Comparison of ENCODE assay signal across 2 cellular contexts in the genomic region with DNA sequence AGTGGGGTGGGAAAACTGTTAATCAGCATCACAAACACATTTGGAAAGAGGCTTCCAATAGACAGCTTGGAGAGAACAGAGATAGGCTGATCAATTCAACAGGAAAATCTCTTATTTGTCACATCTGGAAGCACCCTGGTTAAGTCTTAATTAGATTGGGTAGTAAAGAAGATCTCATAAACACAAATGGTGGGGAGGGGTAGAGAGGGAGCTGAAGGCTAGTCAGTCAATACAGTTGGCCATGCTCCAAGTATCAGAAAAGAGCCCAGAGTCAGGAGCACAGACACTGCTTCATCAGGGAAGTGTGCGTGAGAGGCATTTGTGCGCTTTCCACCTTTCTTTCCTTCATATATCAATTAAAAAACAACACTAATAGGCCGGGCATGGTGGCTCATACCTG.
TF ChIP-seq lines count a peak whose summit lies in the region.

No MANE protein-coding gene starts in this region.

TF ChIP-seq in SK-N-SH, 30 proteins besides CTCF, POLR2A, EP300 and RAD21:
- TF ChIP-seq ZBTB33 (IDR thresholded peaks at IDR 0.05; ENCODE audit: borderline replicate concordance, low read depth) (no peak), POLR2AphosphoS5 (IDR thresholded peaks at IDR 0.05; ENCODE audit: low read depth, low read length) (no peak), SMC3 (IDR thresholded peaks at IDR 0.05; ENCODE audit: low read depth, low read length) (no peak), ELF1 (IDR thresholded peaks at IDR 0.05) (no peak), FOXJ3 (CRISPR knock-in tag; IDR thresholded peaks at IDR 0.05) (no peak), FOSL2 (IDR thresholded peaks at IDR 0.05; ENCODE audit: borderline replicate concordance, low read depth) (no peak), MEF2A (IDR thresholded peaks at IDR 0.05; ENCODE audit: borderline replicate concordance, low read depth) (no peak), GABPA (IDR thresholded peaks at IDR 0.05; ENCODE audit: low read depth) (no peak), YY1 (IDR thresholded peaks at IDR 0.05; ENCODE audit: low read depth) (no peak), GATA2 (CRISPR knock-in tag; IDR thresholded peaks at IDR 0.05) (no peak), SIN3A (IDR thresholded peaks at IDR 0.05; ENCODE audit: borderline replicate concordance, low read depth, low read length) (no peak), NFIC (IDR thresholded peaks at IDR 0.05; ENCODE audit: borderline replicate concordance) (no peak), JUND (IDR thresholded peaks at IDR 0.05) (no peak), TCF12 (IDR thresholded peaks at IDR 0.05) (no peak), RFX5 (IDR thresholded peaks at IDR 0.05; ENCODE audit: low read length) (no peak), USF2 (IDR thresholded peaks at IDR 0.05; ENCODE audit: borderline replicate concordance, low read depth, low read length) (no peak), MXI1 (IDR thresholded peaks at IDR 0.05; ENCODE audit: low read depth, low read length) (no peak)
- TF ChIP-seq, protein P1, sequence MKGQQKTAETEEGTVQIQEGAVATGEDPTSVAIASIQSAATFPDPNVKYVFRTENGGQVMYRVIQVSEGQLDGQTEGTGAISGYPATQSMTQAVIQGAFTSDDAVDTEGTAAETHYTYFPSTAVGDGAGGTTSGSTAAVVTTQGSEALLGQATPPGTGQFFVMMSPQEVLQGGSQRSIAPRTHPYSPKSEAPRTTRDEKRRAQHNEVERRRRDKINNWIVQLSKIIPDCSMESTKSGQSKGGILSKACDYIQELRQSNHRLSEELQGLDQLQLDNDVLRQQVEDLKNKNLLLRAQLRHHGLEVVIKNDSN (IDR thresholded peaks at IDR 0.05; ENCODE audit: borderline replicate concordance, low read depth): no peak

TF ChIP-seq in SK-N-SH treated with all-trans-retinoic acid at 6 μM for 48 hours, 23 proteins besides CTCF, POLR2A, EP300 and RAD21 (continued from another document):
- TF ChIP-seq, protein P2, sequence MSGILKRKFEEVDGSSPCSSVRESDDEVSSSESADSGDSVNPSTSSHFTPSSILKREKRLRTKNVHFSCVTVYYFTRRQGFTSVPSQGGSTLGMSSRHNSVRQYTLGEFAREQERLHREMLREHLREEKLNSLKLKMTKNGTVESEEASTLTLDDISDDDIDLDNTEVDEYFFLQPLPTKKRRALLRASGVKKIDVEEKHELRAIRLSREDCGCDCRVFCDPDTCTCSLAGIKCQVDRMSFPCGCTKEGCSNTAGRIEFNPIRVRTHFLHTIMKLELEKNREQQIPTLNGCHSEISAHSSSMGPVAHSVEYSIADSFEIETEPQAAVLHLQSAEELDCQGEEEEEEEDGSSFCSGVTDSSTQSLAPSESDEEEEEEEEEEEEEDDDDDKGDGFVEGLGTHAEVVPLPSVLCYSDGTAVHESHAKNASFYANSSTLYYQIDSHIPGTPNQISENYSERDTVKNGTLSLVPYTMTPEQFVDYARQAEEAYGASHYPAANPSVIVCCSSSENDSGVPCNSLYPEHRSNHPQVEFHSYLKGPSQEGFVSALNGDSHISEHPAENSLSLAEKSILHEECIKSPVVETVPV (CRISPR knock-in tag; IDR thresholded peaks at IDR 0.05): no peak
- TF ChIP-seq PPARA (CRISPR knock-in tag; IDR thresholded peaks at IDR 0.05; ENCODE audit: borderline replicate concordance) (no peak), ZNF8 (CRISPR knock-in tag; IDR thresholded peaks at IDR 0.05) (no peak), TOX (CRISPR knock-in tag; IDR thresholded peaks at IDR 0.05; ENCODE audit: borderline replicate concordance) (no peak), TCF4 (CRISPR knock-in tag; IDR thresholded peaks at IDR 0.05; ENCODE audit: borderline replicate concordance) (no peak), CREB5 (CRISPR knock-in tag; IDR thresholded peaks at IDR 0.05; ENCODE audit: low read depth) (no peak), ZFP30 (CRISPR knock-in tag; IDR thresholded peaks at IDR 0.05) (no peak), ZC3H10 (CRISPR knock-in tag; IDR thresholded peaks at IDR 0.05) (no peak), ARNTL (CRISPR knock-in tag; IDR thresholded peaks at IDR 0.05; ENCODE audit: borderline replicate concordance, low read depth) (no peak), TSHZ2 (CRISPR knock-in tag; IDR thresholded peaks at IDR 0.05) (no peak), RARB (CRISPR knock-in tag; IDR thresholded peaks at IDR 0.05) (no peak), ZFP3 (CRISPR knock-in tag; IDR thresholded peaks at IDR 0.05) (no peak), SNAI2 (CRISPR knock-in tag; IDR thresholded peaks at IDR 0.05) (no peak)
- TF ChIP-seq, protein P3, sequence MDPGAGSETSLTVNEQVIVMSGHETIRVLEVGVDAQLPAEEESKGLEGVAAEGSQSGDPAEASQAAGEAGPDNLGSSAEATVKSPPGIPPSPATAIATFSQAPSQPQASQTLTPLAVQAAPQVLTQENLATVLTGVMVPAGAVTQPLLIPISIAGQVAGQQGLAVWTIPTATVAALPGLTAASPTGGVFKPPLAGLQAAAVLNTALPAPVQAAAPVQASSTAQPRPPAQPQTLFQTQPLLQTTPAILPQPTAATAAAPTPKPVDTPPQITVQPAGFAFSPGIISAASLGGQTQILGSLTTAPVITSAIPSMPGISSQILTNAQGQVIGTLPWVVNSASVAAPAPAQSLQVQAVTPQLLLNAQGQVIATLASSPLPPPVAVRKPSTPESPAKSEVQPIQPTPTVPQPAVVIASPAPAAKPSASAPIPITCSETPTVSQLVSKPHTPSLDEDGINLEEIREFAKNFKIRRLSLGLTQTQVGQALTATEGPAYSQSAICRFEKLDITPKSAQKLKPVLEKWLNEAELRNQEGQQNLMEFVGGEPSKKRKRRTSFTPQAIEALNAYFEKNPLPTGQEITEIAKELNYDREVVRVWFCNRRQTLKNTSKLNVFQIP (CRISPR knock-in tag; IDR thresholded peaks at IDR 0.05; ENCODE audit: borderline replicate concordance, low read depth): no peak
